Comparison of ENCODE assay signal across 1 cellular context in the genomic region with DNA sequence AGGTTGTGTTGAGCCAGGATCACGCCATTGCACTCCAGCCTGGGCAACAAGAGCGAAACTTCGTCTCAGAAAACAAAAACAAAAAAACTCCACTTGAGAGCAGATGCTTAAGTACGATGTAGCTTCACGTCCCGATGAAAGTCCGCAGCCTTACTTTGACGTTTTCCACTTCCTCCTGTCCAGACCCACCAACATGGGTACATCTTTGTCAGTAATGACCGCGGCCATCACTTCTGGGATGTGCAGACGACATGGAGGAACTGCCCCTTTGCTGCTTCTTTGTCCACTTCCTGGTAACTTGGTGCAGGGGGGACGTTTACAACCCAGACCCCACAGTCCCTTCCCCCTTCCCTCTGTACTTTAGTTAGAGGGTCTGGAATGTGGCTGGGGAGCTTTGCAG.
TF ChIP-seq lines count a peak whose summit lies in the region.

No MANE protein-coding gene starts in this region.

TF ChIP-seq in IMR-90, 13 proteins besides CTCF, POLR2A, EP300 and RAD21 (continued from another document):
- TF ChIP-seq, protein P1, sequence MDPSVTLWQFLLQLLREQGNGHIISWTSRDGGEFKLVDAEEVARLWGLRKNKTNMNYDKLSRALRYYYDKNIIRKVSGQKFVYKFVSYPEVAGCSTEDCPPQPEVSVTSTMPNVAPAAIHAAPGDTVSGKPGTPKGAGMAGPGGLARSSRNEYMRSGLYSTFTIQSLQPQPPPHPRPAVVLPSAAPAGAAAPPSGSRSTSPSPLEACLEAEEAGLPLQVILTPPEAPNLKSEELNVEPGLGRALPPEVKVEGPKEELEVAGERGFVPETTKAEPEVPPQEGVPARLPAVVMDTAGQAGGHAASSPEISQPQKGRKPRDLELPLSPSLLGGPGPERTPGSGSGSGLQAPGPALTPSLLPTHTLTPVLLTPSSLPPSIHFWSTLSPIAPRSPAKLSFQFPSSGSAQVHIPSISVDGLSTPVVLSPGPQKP (IDR thresholded peaks at IDR 0.05; ENCODE audit: borderline replicate concordance, low read depth, low read length), result no peak
- TF ChIP-seq CEBPB (IDR thresholded peaks at IDR 0.05; ENCODE audit: low read depth, low read length), result no peak
- TF ChIP-seq MXI1 (IDR thresholded peaks at IDR 0.05; ENCODE audit: borderline replicate concordance, low read depth, low read length), result no peak
